8 cellular contexts compared by ENCODE assay signal in genomic region chr7:116862234-116863167, GRCh38. TPM values are rescaled to one million over a fixed set of nuclear protein-coding genes. Genes with fewer than 3 reads are reported as not detected.
A peak's percentile ranks its signal among the peaks of the same experiment; 100 is the strongest.
DNase-seq lines count a peak whose midpoint lies in the region; ATAC-seq and TF ChIP-seq lines count a peak whose summit lies in the region.

Gene CAPZA2 (plus strand): TSS chr7:116862587. CDS start chr7:116862612, 25 bp downstream.

- H3K4me1 Mint-ChIP-seq in CD4-positive, CD25-positive, alpha-beta regulatory T cell = peaks cover 38 to 70% (median 49%) of the 10 kb centered on the region in 4 donors

- peak; percentile 20 to 57 for TF ChIP-seq CTCF in left lung (IDR thresholded peaks at IDR 0.05)

- H3K9me3 Mint-ChIP-seq in CD4-positive, CD25-positive, alpha-beta regulatory T cell = peaks cover 0 to 1% (median 0%) of the 10 kb centered on the region in 7 donors

- peaks cover 13% of the 10 kb centered on the region for H3K27me3 Mint-ChIP-seq in CD4-positive, CD25-positive, alpha-beta regulatory T cell

- H3K9me3 ChIP-seq in CD4-positive, CD25-positive, alpha-beta regulatory T cell (ENCODE audit: control insufficient read depth in 2 of 2, low read length in 2 of 2) = no peaks in the 10 kb centered on the region
- H3K9me3 ChIP-seq in left lung = no peaks in the 10 kb centered on the region

- no peaks in the 10 kb centered on the region for H3K36me3 ChIP-seq in CD4-positive, CD25-positive, alpha-beta regulatory T cell (ENCODE audit: control insufficient read depth, insufficient read depth, low read length)
- no peaks in the 10 kb centered on the region for H3K36me3 ChIP-seq in left lung

- H3K4me1 ChIP-seq in CD4-positive, CD25-positive, alpha-beta regulatory T cell (ENCODE audit: control insufficient read depth, insufficient read depth, low read length, poor library complexity, severe bottlenecking) = peaks cover 46% of the 10 kb centered on the region
- H3K4me1 ChIP-seq in left lung = peaks cover 13 to 65% of the 10 kb centered on the region in 2 donors

- H3K4me3 ChIP-seq in CD4-positive, CD25-positive, alpha-beta regulatory T cell (ENCODE audit: low read depth, low read length) = peak within 1 kb of the TSS; percentile 97
- peak within 1 kb of the TSS; percentile 89 to 94 for H3K4me3 ChIP-seq in left lung

- peak; percentile 91 to 96 (median 94) for DNase-seq in CD4-positive, CD25-positive, alpha-beta regulatory T cell
- DNase-seq in NCI-H748 (lab: John Stamatoyannopoulos, UW; ENCODE audit: unreplicated experiment) (peak; percentile 95), cortex of kidney (lab: John Stamatoyannopoulos, UW) (peak; percentile 51), left lung (peak; percentile 94 to 99)
- DNase-seq in activated CD4-positive, alpha-beta T cell treated with anti-CD3 and anti-CD28 coated beads, Interleukin-2, amount 50 U/mL, for 1 hour = peak; percentile 94
- DNase-seq in stimulated activated CD4-positive, alpha-beta T cell treated with anti-CD3 and anti-CD28 coated beads, Interleukin-2, amount 100 ng/mL, for 4 hours (ENCODE audit: low read depth) = peak; percentile 90

- intact Hi-C loops in left lung (cut with DNase I) = no loop called here

- peak within 1 kb of the TSS; percentile 97 to 98 (median 97) for H3K27ac Mint-ChIP-seq in CD4-positive, CD25-positive, alpha-beta regulatory T cell

- H3K27ac ChIP-seq in CD4-positive, CD25-positive, alpha-beta regulatory T cell (ENCODE audit: insufficient read depth, low read length, poor library complexity, severe bottlenecking) = peak within 1 kb of the TSS; percentile 78
- H3K27ac ChIP-seq in left lung = peak within 1 kb of the TSS; percentile 99 to 100

- H3K27me3 ChIP-seq in CD4-positive, CD25-positive, alpha-beta regulatory T cell (ENCODE audit: control insufficient read depth, insufficient read depth, low read length) = no peaks in the 10 kb centered on the region
- no peaks in the 10 kb centered on the region for H3K27me3 ChIP-seq in left lung

- peak within 1 kb of the TSS; percentile 96 to 100 (median 98) for H3K4me3 Mint-ChIP-seq in CD4-positive, CD25-positive, alpha-beta regulatory T cell

- no peaks in the 10 kb centered on the region for H3K36me3 Mint-ChIP-seq in CD4-positive, CD25-positive, alpha-beta regulatory T cell

- ATAC-seq in CD4-positive, CD25-positive, alpha-beta regulatory T cell (ENCODE audit: low read depth in 2 of 2) = peak; percentile 87 to 93
- ATAC-seq in GM19395 (IDR thresholded peaks at IDR 0.05; ENCODE audit: unreplicated experiment) (peak; percentile 90), HG03558 (IDR thresholded peaks at IDR 0.05; ENCODE audit: extremely low read depth, unreplicated experiment) (peak; percentile 78), left lung (peak; percentile 96)

RNA-seq across cellular contexts. Expression of gene CAPZA2, which starts in this region (rescaled TPM):
- 118 TPM for total RNA-seq in CD4-positive, CD25-positive, alpha-beta regulatory T cell
- 100 to 1,000 TPM; 217 to 267 (median 230) TPM for polyA plus RNA-seq in CD4-positive, CD25-positive, alpha-beta regulatory T cell
- total RNA-seq in left lung = 100 to 1,000 TPM; 234 to 286 TPM

Comparison
In these comparisons a context has a peak if more than half of its experiments do, and no peak if none do; other contexts are left out.
1. Peak in every context shown above with its lines: DNase-seq, ATAC-seq, H3K4me3 ChIP-seq and H3K27ac ChIP-seq.